Comparison of ENCODE assay signal across 1 cellular context in genomic region chr17:57861000-57861736, GRCh38.
TF ChIP-seq lines count a peak whose summit lies in the region.

No MANE protein-coding gene starts in this region.

TF ChIP-seq in HepG2, 621 proteins besides CTCF, POLR2A, EP300 and RAD21 (continued from another document and continues in another):
- peak; percentile 51; the same call in 1 of the 2 replicates for TF ChIP-seq TFE3 (CRISPR knock-in tag; IDR thresholded peaks at IDR 0.05)
- TF ChIP-seq PHF5A (CRISPR knock-in tag; IDR thresholded peaks at IDR 0.05; ENCODE audit: low read depth, unreplicated experiment) = no peak
- no peak for TF ChIP-seq E2F2 (CRISPR knock-in tag; IDR thresholded peaks at IDR 0.05; ENCODE audit: borderline replicate concordance)
- TF ChIP-seq TBX3 (IDR thresholded peaks at IDR 0.05; ENCODE audit: borderline replicate concordance) = peak; percentile 17; the same call in 1 of the 2 replicates
- peak; percentile 38; the same call in 1 of the 2 replicates for TF ChIP-seq ZFP82 (CRISPR knock-in tag; IDR thresholded peaks at IDR 0.05; ENCODE audit: borderline replicate concordance)
- TF ChIP-seq RXRA (CRISPR knock-in tag; IDR thresholded peaks at IDR 0.05) = peak; percentile 75
- TF ChIP-seq ZBTB26 (CRISPR knock-in tag; IDR thresholded peaks at IDR 0.05; ENCODE audit: borderline replicate concordance) = peak; percentile 98
- peak; percentile 86 for TF ChIP-seq BCL6 (CRISPR knock-in tag; IDR thresholded peaks at IDR 0.05)
- 0 out of 2 replicates have a peak, but pooled peaks have one; percentile 57 for TF ChIP-seq ZMYM2 (CRISPR knock-in tag; IDR thresholded peaks at IDR 0.05)
- 0 out of 2 replicates have a peak, but pooled peaks have one; percentile 0 for TF ChIP-seq ZNF501 (CRISPR knock-in tag; IDR thresholded peaks at IDR 0.05)
- TF ChIP-seq DR1 (CRISPR knock-in tag; IDR thresholded peaks at IDR 0.05) = peak; percentile 40; the same call in 1 of the 2 replicates
- peak; percentile 58; the same call in 1 of the 2 replicates for TF ChIP-seq POLR2G (IDR thresholded peaks at IDR 0.05; ENCODE audit: low read depth, low read length)
- 0 out of 2 replicates have a peak, but pooled peaks have one; percentile 9 for TF ChIP-seq RARG (CRISPR knock-in tag; IDR thresholded peaks at IDR 0.05; ENCODE audit: low read depth)
- TF ChIP-seq MEF2D (CRISPR knock-in tag; IDR thresholded peaks at IDR 0.05) = peak; percentile 80
- TF ChIP-seq NCOA2 (CRISPR knock-in tag; IDR thresholded peaks at IDR 0.05) = peak; percentile 75
- peak; percentile 93 for TF ChIP-seq MED13 (CRISPR knock-in tag; IDR thresholded peaks at IDR 0.05)
- TF ChIP-seq CSRNP1 (CRISPR knock-in tag; IDR thresholded peaks at IDR 0.05) = 0 out of 2 replicates have a peak, but pooled peaks have one; percentile 45
- TF ChIP-seq ZKSCAN8 (CRISPR knock-in tag; IDR thresholded peaks at IDR 0.05; ENCODE audit: borderline replicate concordance) = peak; percentile 28; the same call in 1 of the 2 replicates
- peak; percentile 76 for TF ChIP-seq ZNF605 (CRISPR knock-in tag; IDR thresholded peaks at IDR 0.05)
- peak; percentile 45 for TF ChIP-seq TEAD3 (CRISPR knock-in tag; optimal IDR thresholded peaks at IDR 0.05; ENCODE audit: borderline replicate concordance)
- peak; percentile 5; the same call in 1 of the 2 replicates for TF ChIP-seq ZNF784 (CRISPR knock-in tag; IDR thresholded peaks at IDR 0.05; ENCODE audit: borderline replicate concordance)
- TF ChIP-seq GTF3A (CRISPR knock-in tag; conservative IDR thresholded peaks at IDR 0.05) = no peak
- 0 out of 2 replicates have a peak, but pooled peaks have one; percentile 49 for TF ChIP-seq SIN3A (IDR thresholded peaks at IDR 0.05; ENCODE audit: borderline replicate concordance, low read depth, low read length)
- TF ChIP-seq NAIF1 (CRISPR knock-in tag; IDR thresholded peaks at IDR 0.05; ENCODE audit: borderline replicate concordance) = no peak
- peak; percentile 88 for TF ChIP-seq SKI (IDR thresholded peaks at IDR 0.05; ENCODE audit: partially characterized antibody)
- peak; percentile 52; the same call in 1 of the 2 replicates for TF ChIP-seq ZNF331 (CRISPR knock-in tag; IDR thresholded peaks at IDR 0.05)
- TF ChIP-seq HMG20A (CRISPR knock-in tag; IDR thresholded peaks at IDR 0.05; ENCODE audit: borderline replicate concordance) = peak; percentile 74; the same call in 1 of the 2 replicates
- TF ChIP-seq SKIL (CRISPR knock-in tag; IDR thresholded peaks at IDR 0.05; ENCODE audit: borderline replicate concordance) = peak; percentile 91
- peak; percentile 79 for TF ChIP-seq RARA (CRISPR knock-in tag; IDR thresholded peaks at IDR 0.05)
- TF ChIP-seq FOXC1 (CRISPR knock-in tag; IDR thresholded peaks at IDR 0.05; ENCODE audit: borderline replicate concordance) = peak; percentile 84; the same call in 1 of the 2 replicates
- peak; percentile 78; the same call in 1 of the 2 replicates for TF ChIP-seq SNAI1 (CRISPR knock-in tag; IDR thresholded peaks at IDR 0.05; ENCODE audit: borderline replicate concordance)
- TF ChIP-seq RORA (CRISPR knock-in tag; IDR thresholded peaks at IDR 0.05) = no peak
- TF ChIP-seq ARNT2 (CRISPR knock-in tag; IDR thresholded peaks at IDR 0.05; ENCODE audit: low read depth) = no peak
- no peak for TF ChIP-seq TEF (CRISPR knock-in tag; IDR thresholded peaks at IDR 0.05)
- peak; percentile 22; the same call in 1 of the 2 replicates for TF ChIP-seq MLX (CRISPR knock-in tag; IDR thresholded peaks at IDR 0.05)
- TF ChIP-seq ARHGAP35 (CRISPR knock-in tag; IDR thresholded peaks at IDR 0.05; ENCODE audit: borderline replicate concordance) = peak; percentile 21; the same call in 1 of the 2 replicates
- peak; percentile 84 for TF ChIP-seq ZNF121 (CRISPR knock-in tag; IDR thresholded peaks at IDR 0.05)
- peak; percentile 31; the same call in 1 of the 2 replicates for TF ChIP-seq ETV6 (CRISPR knock-in tag; conservative IDR thresholded peaks at IDR 0.05)
- no peak for TF ChIP-seq ZSCAN21 (CRISPR knock-in tag; IDR thresholded peaks at IDR 0.05; ENCODE audit: borderline replicate concordance)
- no peak for TF ChIP-seq ZNF24 (IDR thresholded peaks at IDR 0.05)
- TF ChIP-seq AKAP8 (CRISPR knock-in tag; IDR thresholded peaks at IDR 0.05) = peak; percentile 53; the same call in 1 of the 2 replicates
- peak; percentile 30 for TF ChIP-seq ZFP91 (CRISPR knock-in tag; IDR thresholded peaks at IDR 0.05; ENCODE audit: borderline replicate concordance)
- no peak for TF ChIP-seq FOSL1 (CRISPR knock-in tag; IDR thresholded peaks at IDR 0.05; ENCODE audit: borderline replicate concordance)
- peak; percentile 90 for TF ChIP-seq FOXP4 (CRISPR knock-in tag; IDR thresholded peaks at IDR 0.05)
- peak; percentile 81; the same call in 1 of the 2 replicates for TF ChIP-seq TCF7L2 (IDR thresholded peaks at IDR 0.05; ENCODE audit: low read depth, low read length)
- no peak for TF ChIP-seq LCORL (IDR thresholded peaks at IDR 0.05)
- peak; percentile 57 for TF ChIP-seq LCORL (CRISPR knock-in tag; IDR thresholded peaks at IDR 0.05)
- no peak for TF ChIP-seq ATF5 (CRISPR knock-in tag; IDR thresholded peaks at IDR 0.05; ENCODE audit: low read depth)
